In genomic region chr9:88767504-88767790, GRCh38 we compare ENCODE assay signal across 17 cellular contexts.
DNase-seq lines count a peak whose midpoint lies in the region; ATAC-seq, FAIRE-seq and TF ChIP-seq lines count a peak whose summit lies in the region.
"Had no signal": no experiment of that assay in that cellular context is flagged by ENCODE, and none has a peak within 500 bp of the region (broad histone marks: within the 10 kb centered on the region; RNA-seq: fewer than 3 reads in every experiment).

No MANE protein-coding gene starts in this region.

- dilution Hi-C loops in keratinocyte (cut with MboI; ENCODE audit: extremely low pct_ligation_motif_present, low sequenced_read_pairs): no loop called here

- H3K27me3 Mint-ChIP-seq in MCF 10A (ENCODE audit: insufficient read depth, unreplicated experiment) (no peaks in the 10 kb centered on the region), astrocyte (ENCODE audit: low read depth, unreplicated experiment) (no peaks in the 10 kb centered on the region)

- H3K4me1 Mint-ChIP-seq in MCF 10A (ENCODE audit: insufficient read depth, unreplicated experiment) (peaks cover 28% of the 10 kb centered on the region), astrocyte (ENCODE audit: low read depth, unreplicated experiment) (peaks cover 39% of the 10 kb centered on the region)
- H3K4me1 Mint-ChIP-seq: CD14-positive monocyte had no signal

- intact Hi-C loops in MCF 10A (cut with micrococcal nuclease): no loop called here
- intact Hi-C loops in breast epithelium (cut with DNase I; ENCODE audit: low total_unique reads): no loop called here
- intact Hi-C loops in uterus (cut with DNase I; ENCODE audit: low total_unique reads): no loop called here
- intact Hi-C loops in kidney (cut with DNase I): no loop called here

- no peaks in the 10 kb centered on the region for H3K9me3 ChIP-seq in breast epithelium
- no peaks in the 10 kb centered on the region for H3K9me3 ChIP-seq in astrocyte (ENCODE audit: insufficient read depth, low read depth, low read length)
- H3K9me3 ChIP-seq in keratinocyte (ENCODE audit: control insufficient read depth, low read depth, low read length): no peaks in the 10 kb centered on the region
- no peaks in the 10 kb centered on the region for H3K9me3 ChIP-seq in uterus
- no peaks in the 10 kb centered on the region for H3K9me3 ChIP-seq in kidney (ENCODE audit: control insufficient read depth in 1 of 2, low read length in 2 of 2)

- H3K79me2 ChIP-seq in astrocyte (ENCODE audit: insufficient read depth, low read length) (no peaks in the 10 kb centered on the region), keratinocyte (ENCODE audit: control insufficient read depth, insufficient read depth, low read length) (no peaks in the 10 kb centered on the region)

- TF ChIP-seq POLR2A in breast epithelium (IDR thresholded peaks at IDR 0.05): no peak
- TF ChIP-seq POLR2A in uterus (IDR thresholded peaks at IDR 0.05): no peak

- H3K9ac ChIP-seq in astrocyte (ENCODE audit: low read length) (peak overlapping the region; percentile 33), keratinocyte (ENCODE audit: control insufficient read depth, extremely low read depth, insufficient read depth, low read length) (peak overlapping the region; percentile 65), kidney (ENCODE audit: low read length in 2 of 2) (no peak overlapping the region)

- H3K27ac Mint-ChIP-seq in MCF 10A (ENCODE audit: low read depth, unreplicated experiment): peak overlapping the region; percentile 87
- H3K27ac Mint-ChIP-seq in astrocyte (ENCODE audit: unreplicated experiment): peak overlapping the region; percentile 90
- H3K27ac Mint-ChIP-seq: CD14-positive monocyte had no signal

- no peak for FAIRE-seq in astrocyte (lab: Jason Lieb, UNC)
- FAIRE-seq in keratinocyte (lab: Jason Lieb, UNC): no peak
- no peak for FAIRE-seq in kidney (lab: Jason Lieb, UNC)
- FAIRE-seq: GM12891 had no signal

- H3K4me3 Mint-ChIP-seq in MCF 10A (ENCODE audit: unreplicated experiment): no peak overlapping the region
- H3K4me3 Mint-ChIP-seq in astrocyte (ENCODE audit: unreplicated experiment): no peak overlapping the region
- H3K4me3 Mint-ChIP-seq: CD14-positive monocyte had no signal

- H3K9me3 Mint-ChIP-seq in MCF 10A (ENCODE audit: unreplicated experiment) (no peaks in the 10 kb centered on the region), astrocyte (ENCODE audit: unreplicated experiment) (no peaks in the 10 kb centered on the region)

- H3K27me3 ChIP-seq in breast epithelium (no peaks in the 10 kb centered on the region), astrocyte (ENCODE audit: insufficient read depth, low read length) (no peaks in the 10 kb centered on the region), keratinocyte (ENCODE audit: control insufficient read depth, extremely low read depth, insufficient read depth, low read length) (no peaks in the 10 kb centered on the region), uterus (no peaks in the 10 kb centered on the region)
- H3K27me3 ChIP-seq: MG63 had no signal

- DNase-seq in MCF 10A (ENCODE audit: unreplicated experiment): peak; percentile 57
- no peak for DNase-seq in breast epithelium (ENCODE audit: low spot score in 2 of 2)
- no peak for DNase-seq in astrocyte (ENCODE audit: low read depth)
- no peak for DNase-seq in keratinocyte (ENCODE audit: low read depth, low spot score)
- no peak for DNase-seq in islet precursor cell
- DNase-seq in uterus: no peak
- DNase-seq in kidney: no peak
- DNase-seq: DMS53, KBM-7, MG63, NCI-H1105 treated with DMSO at 0.1 percent for 48 hours, NCI-H1930, NCI-H2171 treated with DMSO at 0.1 percent for 48 hours, NCI-H510A had no signal

- H3K4me3 ChIP-seq in breast epithelium: no peak overlapping the region
- no peak overlapping the region for H3K4me3 ChIP-seq in astrocyte (ENCODE audit: insufficient read depth, low read depth, low read length)
- no peak overlapping the region for H3K4me3 ChIP-seq in keratinocyte (ENCODE audit: control insufficient read depth in 2 of 3, extremely low read depth in 1 of 3, insufficient read depth in 2 of 3, low read depth in 1 of 3, low read length in 3 of 3)
- H3K4me3 ChIP-seq in uterus: no peak overlapping the region
- no peak overlapping the region for H3K4me3 ChIP-seq in kidney (ENCODE audit: low read length in 2 of 2)
- H3K4me3 ChIP-seq: MG63 had no signal

- no peak for TF ChIP-seq CTCF in MCF 10A (IDR thresholded peaks at IDR 0.05; ENCODE audit: unreplicated experiment)
- TF ChIP-seq CTCF in breast epithelium (IDR thresholded peaks at IDR 0.05): no peak
- TF ChIP-seq CTCF in astrocyte (IDR thresholded peaks at IDR 0.05; ENCODE audit: insufficient read depth, low read depth, low read length): no peak
- TF ChIP-seq CTCF in keratinocyte (optimal IDR thresholded peaks at IDR 0.05 in 1 of 3, IDR thresholded peaks at IDR 0.05 in 1 of 3, conservative IDR thresholded peaks at IDR 0.05 in 1 of 3; ENCODE audit: extremely low read depth in 1 of 3, insufficient read depth in 2 of 3, low read length in 3 of 3): no peak
- TF ChIP-seq CTCF in uterus (IDR thresholded peaks at IDR 0.05): no peak
- no peak for TF ChIP-seq CTCF in kidney (IDR thresholded peaks at IDR 0.05; ENCODE audit: borderline replicate concordance, extremely low read depth, insufficient read depth)

- no peak for ATAC-seq in esophagus mucosa

- H3K4me1 ChIP-seq in breast epithelium: no peaks in the 10 kb centered on the region
- H3K4me1 ChIP-seq in astrocyte (ENCODE audit: insufficient read depth, low read length): peaks cover 17% of the 10 kb centered on the region
- peaks cover 36% of the 10 kb centered on the region for H3K4me1 ChIP-seq in keratinocyte (ENCODE audit: control insufficient read depth, extremely low read depth, insufficient read depth, low read length)
- H3K4me1 ChIP-seq in uterus: no peaks in the 10 kb centered on the region
- no peaks in the 10 kb centered on the region for H3K4me1 ChIP-seq in kidney (ENCODE audit: control insufficient read depth in 1 of 2, insufficient read depth in 1 of 2, low read depth in 1 of 2, low read length in 2 of 2)

- POLR2A ChIA-PET in MCF 10A (lab: Yijun Ruan, JAX): interaction anchor here (0.7 to 1.0 kb wide), 2 partner anchors 10 to 11 kb away, joined by 3 to 6 read pairs; no protein-coding TSS in a partner anchor

- peak overlapping the region; percentile 53 for H3K4me2 ChIP-seq in astrocyte (ENCODE audit: low read length)
- H3K4me2 ChIP-seq in keratinocyte (ENCODE audit: control insufficient read depth, extremely low read depth, insufficient read depth, low read depth, low read length): peak overlapping the region; percentile 52

- no TSS peak for BruUV-seq in MCF 10A (replicated peaks; lab: Mats Ljungman, UMichigan)

- no peaks in the 10 kb centered on the region for H3K36me3 ChIP-seq in breast epithelium
- no peaks in the 10 kb centered on the region for H3K36me3 ChIP-seq in astrocyte (ENCODE audit: insufficient read depth, low read length)
- no peaks in the 10 kb centered on the region for H3K36me3 ChIP-seq in keratinocyte (ENCODE audit: control insufficient read depth in 2 of 2, extremely low read depth in 1 of 2, insufficient read depth in 2 of 2, low read length in 2 of 2)
- H3K36me3 ChIP-seq in uterus: no peaks in the 10 kb centered on the region
- H3K36me3 ChIP-seq in kidney (ENCODE audit: control insufficient read depth in 1 of 2, insufficient read depth in 2 of 2, low read length in 2 of 2): no peaks in the 10 kb centered on the region
- H3K36me3 ChIP-seq: MG63 had no signal

- CTCF ChIA-PET in MCF 10A (lab: Yijun Ruan, JAX): no interaction called here

- H2AFZ ChIP-seq in astrocyte (ENCODE audit: low read depth, low read length): no peak overlapping the region
- H2AFZ ChIP-seq in keratinocyte (ENCODE audit: control insufficient read depth, low read length): peak overlapping the region; percentile 22

- H3K27ac ChIP-seq in breast epithelium (no peak overlapping the region), astrocyte (ENCODE audit: low read depth, low read length) (peak overlapping the region; percentile 76), keratinocyte (ENCODE audit: control insufficient read depth, insufficient read depth, low read length) (peak overlapping the region; percentile 96), uterus (no peak overlapping the region), kidney (ENCODE audit: low read depth in 2 of 2, low read length in 2 of 2) (no peak overlapping the region)

- H3K36me3 Mint-ChIP-seq in MCF 10A (ENCODE audit: insufficient read depth, unreplicated experiment) (no peaks in the 10 kb centered on the region), astrocyte (ENCODE audit: low read depth, unreplicated experiment) (no peaks in the 10 kb centered on the region)
- H3K36me3 Mint-ChIP-seq: CD14-positive monocyte had no signal

- no peaks in the 10 kb centered on the region for H3K9me1 ChIP-seq in keratinocyte (ENCODE audit: control insufficient read depth, extremely low read depth, insufficient read depth, low read length)

- H4K20me1 ChIP-seq in astrocyte (ENCODE audit: insufficient read depth, low read length) (no peaks in the 10 kb centered on the region), keratinocyte (ENCODE audit: control insufficient read depth, extremely low read depth, insufficient read depth, low read length) (no peaks in the 10 kb centered on the region)

Comparison
In these comparisons a context has a peak if more than half of its experiments do, and no peak if none do; other contexts are left out.
1. H3K27ac ChIP-seq: peak in astrocyte (single experiment) and keratinocyte (single experiment); none in breast epithelium (0 of 2), uterus (0 of 2) and kidney (0 of 2).
2. H3K9ac ChIP-seq: peak in astrocyte (single experiment) and keratinocyte (single experiment); none in kidney (0 of 2).